1 cellular context compared by ENCODE assay signal in the genomic region with DNA sequence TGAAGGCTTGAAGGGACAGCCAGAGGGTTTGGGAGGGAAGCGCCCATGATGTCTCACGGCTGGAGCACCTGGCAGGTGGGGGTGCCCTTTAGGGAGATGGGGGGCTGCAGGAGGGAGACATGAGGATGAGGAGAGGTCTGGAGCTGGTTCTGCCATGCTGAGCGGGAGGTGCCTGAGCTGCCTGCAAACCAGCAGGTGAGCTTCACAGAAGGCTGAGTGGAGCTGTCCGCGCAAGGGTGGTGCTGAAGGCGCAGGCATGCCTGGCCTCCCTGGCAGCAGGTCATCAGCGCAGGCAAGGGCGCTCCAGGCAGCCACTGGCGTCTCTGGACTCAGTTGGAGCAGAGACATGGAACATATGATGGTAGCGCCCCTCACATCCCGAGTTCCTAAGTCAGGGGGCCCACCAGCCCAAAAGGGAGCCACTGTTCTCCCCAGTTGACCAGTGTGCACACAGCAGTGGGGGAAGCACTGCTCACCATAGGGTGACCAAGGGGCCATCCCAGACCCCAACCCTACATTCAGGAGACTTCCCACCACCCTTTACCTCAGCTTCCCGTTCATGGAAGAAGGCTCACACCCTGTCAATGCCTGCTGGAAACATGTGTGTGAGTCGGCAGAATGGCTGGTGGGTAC.
A peak's percentile ranks its signal among the peaks of the same experiment; 100 is the strongest.
TF ChIP-seq lines count a peak whose summit lies in the region.

No MANE protein-coding gene starts in this region.

TF ChIP-seq in HepG2, 621 proteins besides CTCF, POLR2A, EP300 and RAD21 (continued from another document and continues in another):
- TF ChIP-seq, protein P1, sequence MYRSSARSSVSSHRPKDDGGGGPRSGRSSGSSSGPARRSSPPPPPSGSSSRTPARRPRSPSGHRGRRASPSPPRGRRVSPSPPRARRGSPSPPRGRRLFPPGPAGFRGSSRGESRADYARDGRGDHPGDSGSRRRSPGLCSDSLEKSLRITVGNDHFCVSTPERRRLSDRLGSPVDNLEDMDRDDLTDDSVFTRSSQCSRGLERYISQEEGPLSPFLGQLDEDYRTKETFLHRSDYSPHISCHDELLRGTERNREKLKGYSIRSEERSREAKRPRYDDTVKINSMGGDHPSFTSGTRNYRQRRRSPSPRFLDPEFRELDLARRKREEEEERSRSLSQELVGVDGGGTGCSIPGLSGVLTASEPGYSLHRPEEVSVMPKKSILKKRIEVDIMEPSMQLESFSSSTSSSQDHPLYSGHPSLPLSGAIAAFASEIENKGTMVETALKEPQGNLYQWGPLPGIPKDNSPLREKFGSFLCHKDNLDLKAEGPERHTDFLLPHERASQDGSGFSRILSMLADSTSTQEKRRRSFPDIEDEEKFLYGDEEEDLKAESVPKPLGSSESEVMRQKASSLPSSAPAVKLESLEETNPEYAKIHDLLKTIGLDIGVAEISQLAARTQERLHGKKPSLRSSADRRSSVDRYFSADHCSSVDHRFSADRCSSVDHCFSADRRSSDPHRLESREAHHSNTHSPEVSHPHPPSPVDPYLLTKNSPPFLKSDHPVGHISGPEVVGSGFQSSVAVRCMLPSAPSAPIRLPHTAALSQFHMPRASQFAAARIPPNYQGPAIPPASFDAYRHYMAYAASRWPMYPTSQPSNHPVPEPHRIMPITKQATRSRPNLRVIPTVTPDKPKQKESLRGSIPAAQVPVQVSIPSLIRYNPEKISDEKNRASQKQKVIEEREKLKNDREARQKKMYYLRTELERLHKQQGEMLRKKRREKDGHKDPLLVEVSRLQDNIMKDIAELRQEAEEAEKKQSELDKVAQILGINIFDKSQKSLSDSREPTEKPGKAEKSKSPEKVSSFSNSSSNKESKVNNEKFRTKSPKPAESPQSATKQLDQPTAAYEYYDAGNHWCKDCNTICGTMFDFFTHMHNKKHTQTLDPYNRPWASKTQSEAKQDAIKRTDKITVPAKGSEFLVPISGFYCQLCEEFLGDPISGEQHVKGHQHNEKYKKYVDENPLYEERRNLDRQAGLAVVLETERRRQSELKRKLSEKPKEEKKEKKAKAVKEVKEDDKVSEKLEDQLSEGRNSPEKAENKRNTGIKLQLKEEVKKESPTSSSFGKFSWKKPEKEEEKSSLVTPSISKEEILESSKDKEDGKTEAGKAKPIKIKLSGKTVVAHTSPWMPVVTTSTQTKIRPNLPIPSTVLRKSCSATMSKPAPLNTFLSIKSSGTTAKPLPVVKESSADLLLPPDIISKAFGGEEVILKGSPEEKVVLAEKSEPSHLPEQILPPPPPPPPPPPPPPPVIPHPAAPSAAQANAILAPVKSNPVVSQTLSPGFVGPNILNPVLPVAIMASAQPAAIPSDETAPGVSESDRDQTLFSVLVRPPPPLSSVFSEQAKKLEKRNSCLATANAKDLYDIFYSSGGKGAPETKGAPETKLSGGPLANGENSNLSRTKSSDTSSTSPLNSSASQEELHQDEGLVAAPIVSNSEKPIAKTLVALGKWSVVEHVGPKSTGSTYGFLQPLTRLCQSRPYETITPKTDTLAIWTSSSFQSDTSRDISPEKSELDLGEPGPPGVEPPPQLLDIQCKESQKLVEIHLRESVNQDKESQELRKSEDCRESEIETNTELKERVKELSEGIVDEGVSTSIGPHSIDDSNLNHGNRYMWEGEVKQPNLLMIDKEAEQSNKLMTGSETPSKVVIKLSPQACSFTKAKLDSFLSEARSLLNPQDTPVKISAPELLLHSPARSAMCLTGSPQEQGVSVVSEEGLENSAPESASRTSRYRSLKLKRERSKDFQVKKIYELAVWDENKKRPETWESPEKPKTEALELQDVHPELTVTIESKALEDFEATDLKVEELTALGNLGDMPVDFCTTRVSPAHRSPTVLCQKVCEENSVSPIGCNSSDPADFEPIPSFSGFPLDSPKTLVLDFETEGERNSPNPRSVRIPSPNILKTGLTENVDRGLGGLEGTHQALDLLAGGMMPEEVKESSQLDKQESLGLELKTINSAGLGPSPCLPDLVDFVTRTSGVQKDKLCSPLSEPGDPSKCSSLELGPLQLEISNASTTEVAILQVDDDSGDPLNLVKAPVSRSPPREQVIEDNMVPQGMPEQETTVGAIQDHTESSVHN (CRISPR knock-in tag; IDR thresholded peaks at IDR 0.05) = peak; percentile 96; the same call in 1 of the 2 replicates
- TF ChIP-seq ZNF530 (CRISPR knock-in tag; IDR thresholded peaks at IDR 0.05; ENCODE audit: low read depth) (0 out of 2 replicates have a peak, but pooled peaks have one; percentile 59), FIP1L1 (IDR thresholded peaks at IDR 0.05; ENCODE audit: borderline replicate concordance, insufficient read depth, low read depth, low read length) (no peak), TOE1 (CRISPR knock-in tag; IDR thresholded peaks at IDR 0.05) (peak; percentile 75; the same call in 1 of the 2 replicates), CREB1 (IDR thresholded peaks at IDR 0.05) (no peak), CREB1 (CRISPR knock-in tag; IDR thresholded peaks at IDR 0.05) (no peak), SOX5 (CRISPR knock-in tag; IDR thresholded peaks at IDR 0.05; ENCODE audit: borderline replicate concordance) (peak; percentile 60; the same call in 1 of the 2 replicates), LCORL (IDR thresholded peaks at IDR 0.05) (no peak), LCORL (CRISPR knock-in tag; IDR thresholded peaks at IDR 0.05) (no peak), RELA (CRISPR knock-in tag; IDR thresholded peaks at IDR 0.05) (0 out of 2 replicates have a peak, but pooled peaks have one; percentile 72), FOXJ3 (CRISPR knock-in tag; IDR thresholded peaks at IDR 0.05; ENCODE audit: borderline replicate concordance) (no peak), CEBPG (CRISPR knock-in tag; IDR thresholded peaks at IDR 0.05) (0 out of 2 replicates have a peak, but pooled peaks have one; percentile 29), PHF20 (CRISPR knock-in tag; IDR thresholded peaks at IDR 0.05) (0 out of 2 replicates have a peak, but pooled peaks have one; percentile 29), NPAS2 (CRISPR knock-in tag; IDR thresholded peaks at IDR 0.05; ENCODE audit: borderline replicate concordance) (no peak), THAP11 (CRISPR knock-in tag; IDR thresholded peaks at IDR 0.05) (peak; percentile 71; the same call in 1 of the 2 replicates), ZNF563 (CRISPR knock-in tag; IDR thresholded peaks at IDR 0.05) (peak; percentile 95; the same call in 1 of the 2 replicates), SOX13 (IDR thresholded peaks at IDR 0.05) (no peak), SOX13 (CRISPR knock-in tag; conservative IDR thresholded peaks at IDR 0.05 in 1 of 2, IDR thresholded peaks at IDR 0.05 in 1 of 2) (peak in 1 of 2 experiments; percentile 73; a peak in 2 of 4 replicates), ZMYM2 (CRISPR knock-in tag; IDR thresholded peaks at IDR 0.05) (no peak), SP2 (CRISPR knock-in tag; IDR thresholded peaks at IDR 0.05) (no peak)
- TF ChIP-seq, protein P2, sequence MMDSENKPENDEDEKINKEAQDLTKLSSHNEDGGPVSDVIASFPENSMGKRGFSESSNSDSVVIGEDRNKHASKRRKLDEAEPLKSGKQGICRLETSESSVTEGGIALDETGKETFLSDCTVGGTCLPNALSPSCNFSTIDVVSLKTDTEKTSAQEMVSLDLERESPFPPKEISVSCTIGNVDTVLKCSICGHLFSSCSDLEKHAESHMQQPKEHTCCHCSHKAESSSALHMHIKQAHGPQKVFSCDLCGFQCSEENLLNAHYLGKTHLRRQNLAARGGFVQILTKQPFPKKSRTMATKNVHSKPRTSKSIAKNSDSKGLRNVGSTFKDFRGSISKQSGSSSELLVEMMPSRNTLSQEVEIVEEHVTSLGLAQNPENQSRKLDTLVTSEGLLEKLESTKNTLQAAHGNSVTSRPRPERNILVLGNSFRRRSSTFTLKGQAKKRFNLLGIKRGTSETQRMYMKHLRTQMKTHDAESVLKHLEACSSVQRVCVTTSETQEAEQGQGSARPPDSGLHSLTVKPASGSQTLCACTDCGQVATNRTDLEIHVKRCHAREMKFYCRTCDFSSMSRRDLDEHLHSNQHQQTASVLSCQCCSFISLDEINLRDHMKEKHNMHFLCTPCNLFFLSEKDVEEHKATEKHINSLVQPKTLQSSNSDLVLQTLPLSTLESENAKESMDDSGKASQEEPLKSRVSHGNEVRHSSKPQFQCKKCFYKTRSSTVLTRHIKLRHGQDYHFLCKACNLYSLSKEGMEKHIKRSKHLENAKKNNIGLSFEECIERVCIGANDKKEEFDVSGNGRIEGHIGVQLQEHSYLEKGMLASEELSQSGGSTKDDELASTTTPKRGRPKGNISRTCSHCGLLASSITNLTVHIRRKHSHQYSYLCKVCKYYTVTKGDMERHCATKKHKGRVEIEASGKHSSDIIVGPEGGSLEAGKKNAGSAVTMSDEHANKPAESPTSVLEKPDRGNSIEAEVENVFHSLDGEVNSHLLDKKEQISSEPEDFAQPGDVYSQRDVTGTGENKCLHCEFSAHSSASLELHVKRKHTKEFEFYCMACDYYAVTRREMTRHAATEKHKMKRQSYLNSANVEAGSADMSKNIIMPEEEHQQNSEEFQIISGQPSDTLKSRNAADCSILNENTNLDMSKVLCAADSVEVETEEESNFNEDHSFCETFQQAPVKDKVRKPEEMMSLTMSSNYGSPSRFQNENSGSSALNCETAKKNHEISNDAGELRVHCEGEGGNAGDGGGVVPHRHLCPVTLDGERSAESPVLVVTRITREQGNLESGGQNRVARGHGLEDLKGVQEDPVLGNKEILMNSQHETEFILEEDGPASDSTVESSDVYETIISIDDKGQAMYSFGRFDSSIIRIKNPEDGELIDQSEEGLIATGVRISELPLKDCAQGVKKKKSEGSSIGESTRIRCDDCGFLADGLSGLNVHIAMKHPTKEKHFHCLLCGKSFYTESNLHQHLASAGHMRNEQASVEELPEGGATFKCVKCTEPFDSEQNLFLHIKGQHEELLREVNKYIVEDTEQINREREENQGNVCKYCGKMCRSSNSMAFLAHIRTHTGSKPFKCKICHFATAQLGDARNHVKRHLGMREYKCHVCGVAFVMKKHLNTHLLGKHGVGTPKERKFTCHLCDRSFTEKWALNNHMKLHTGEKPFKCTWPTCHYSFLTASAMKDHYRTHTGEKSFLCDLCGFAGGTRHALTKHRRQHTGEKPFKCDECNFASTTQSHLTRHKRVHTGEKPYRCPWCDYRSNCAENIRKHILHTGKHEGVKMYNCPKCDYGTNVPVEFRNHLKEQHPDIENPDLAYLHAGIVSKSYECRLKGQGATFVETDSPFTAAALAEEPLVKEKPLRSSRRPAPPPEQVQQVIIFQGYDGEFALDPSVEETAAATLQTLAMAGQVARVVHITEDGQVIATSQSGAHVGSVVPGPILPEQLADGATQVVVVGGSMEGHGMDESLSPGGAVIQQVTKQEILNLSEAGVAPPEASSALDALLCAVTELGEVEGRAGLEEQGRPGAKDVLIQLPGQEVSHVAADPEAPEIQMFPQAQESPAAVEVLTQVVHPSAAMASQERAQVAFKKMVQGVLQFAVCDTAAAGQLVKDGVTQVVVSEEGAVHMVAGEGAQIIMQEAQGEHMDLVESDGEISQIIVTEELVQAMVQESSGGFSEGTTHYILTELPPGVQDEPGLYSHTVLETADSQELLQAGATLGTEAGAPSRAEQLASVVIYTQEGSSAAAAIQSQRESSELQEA (CRISPR knock-in tag; IDR thresholded peaks at IDR 0.05; ENCODE audit: not compliant biosample characterization) = peak; percentile 31
- TF ChIP-seq, protein P3, sequence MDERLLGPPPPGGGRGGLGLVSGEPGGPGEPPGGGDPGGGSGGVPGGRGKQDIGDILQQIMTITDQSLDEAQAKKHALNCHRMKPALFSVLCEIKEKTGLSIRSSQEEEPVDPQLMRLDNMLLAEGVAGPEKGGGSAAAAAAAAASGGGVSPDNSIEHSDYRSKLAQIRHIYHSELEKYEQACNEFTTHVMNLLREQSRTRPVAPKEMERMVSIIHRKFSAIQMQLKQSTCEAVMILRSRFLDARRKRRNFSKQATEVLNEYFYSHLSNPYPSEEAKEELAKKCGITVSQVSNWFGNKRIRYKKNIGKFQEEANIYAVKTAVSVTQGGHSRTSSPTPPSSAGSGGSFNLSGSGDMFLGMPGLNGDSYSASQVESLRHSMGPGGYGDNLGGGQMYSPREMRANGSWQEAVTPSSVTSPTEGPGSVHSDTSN (CRISPR knock-in tag; IDR thresholded peaks at IDR 0.05) = no peak
- TF ChIP-seq, protein P4, sequence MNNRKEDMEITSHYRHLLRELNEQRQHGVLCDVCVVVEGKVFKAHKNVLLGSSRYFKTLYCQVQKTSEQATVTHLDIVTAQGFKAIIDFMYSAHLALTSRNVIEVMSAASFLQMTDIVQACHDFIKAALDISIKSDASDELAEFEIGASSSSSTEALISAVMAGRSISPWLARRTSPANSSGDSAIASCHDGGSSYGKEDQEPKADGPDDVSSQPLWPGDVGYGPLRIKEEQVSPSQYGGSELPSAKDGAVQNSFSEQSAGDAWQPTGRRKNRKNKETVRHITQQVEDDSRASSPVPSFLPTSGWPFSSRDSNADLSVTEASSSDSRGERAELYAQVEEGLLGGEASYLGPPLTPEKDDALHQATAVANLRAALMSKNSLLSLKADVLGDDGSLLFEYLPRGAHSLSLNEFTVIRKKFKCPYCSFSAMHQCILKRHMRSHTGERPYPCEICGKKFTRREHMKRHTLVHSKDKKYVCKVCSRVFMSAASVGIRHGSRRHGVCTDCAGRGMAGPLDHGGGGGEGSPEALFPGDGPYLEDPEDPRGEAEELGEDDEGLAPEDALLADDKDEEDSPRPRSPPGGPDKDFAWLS (CRISPR knock-in tag; IDR thresholded peaks at IDR 0.05; ENCODE audit: borderline replicate concordance) = no peak
- TF ChIP-seq, protein P5, sequence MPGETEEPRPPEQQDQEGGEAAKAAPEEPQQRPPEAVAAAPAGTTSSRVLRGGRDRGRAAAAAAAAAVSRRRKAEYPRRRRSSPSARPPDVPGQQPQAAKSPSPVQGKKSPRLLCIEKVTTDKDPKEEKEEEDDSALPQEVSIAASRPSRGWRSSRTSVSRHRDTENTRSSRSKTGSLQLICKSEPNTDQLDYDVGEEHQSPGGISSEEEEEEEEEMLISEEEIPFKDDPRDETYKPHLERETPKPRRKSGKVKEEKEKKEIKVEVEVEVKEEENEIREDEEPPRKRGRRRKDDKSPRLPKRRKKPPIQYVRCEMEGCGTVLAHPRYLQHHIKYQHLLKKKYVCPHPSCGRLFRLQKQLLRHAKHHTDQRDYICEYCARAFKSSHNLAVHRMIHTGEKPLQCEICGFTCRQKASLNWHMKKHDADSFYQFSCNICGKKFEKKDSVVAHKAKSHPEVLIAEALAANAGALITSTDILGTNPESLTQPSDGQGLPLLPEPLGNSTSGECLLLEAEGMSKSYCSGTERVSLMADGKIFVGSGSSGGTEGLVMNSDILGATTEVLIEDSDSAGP (CRISPR knock-in tag; IDR thresholded peaks at IDR 0.05; ENCODE audit: borderline replicate concordance) = peak; percentile 73
- TF ChIP-seq, protein P6, sequence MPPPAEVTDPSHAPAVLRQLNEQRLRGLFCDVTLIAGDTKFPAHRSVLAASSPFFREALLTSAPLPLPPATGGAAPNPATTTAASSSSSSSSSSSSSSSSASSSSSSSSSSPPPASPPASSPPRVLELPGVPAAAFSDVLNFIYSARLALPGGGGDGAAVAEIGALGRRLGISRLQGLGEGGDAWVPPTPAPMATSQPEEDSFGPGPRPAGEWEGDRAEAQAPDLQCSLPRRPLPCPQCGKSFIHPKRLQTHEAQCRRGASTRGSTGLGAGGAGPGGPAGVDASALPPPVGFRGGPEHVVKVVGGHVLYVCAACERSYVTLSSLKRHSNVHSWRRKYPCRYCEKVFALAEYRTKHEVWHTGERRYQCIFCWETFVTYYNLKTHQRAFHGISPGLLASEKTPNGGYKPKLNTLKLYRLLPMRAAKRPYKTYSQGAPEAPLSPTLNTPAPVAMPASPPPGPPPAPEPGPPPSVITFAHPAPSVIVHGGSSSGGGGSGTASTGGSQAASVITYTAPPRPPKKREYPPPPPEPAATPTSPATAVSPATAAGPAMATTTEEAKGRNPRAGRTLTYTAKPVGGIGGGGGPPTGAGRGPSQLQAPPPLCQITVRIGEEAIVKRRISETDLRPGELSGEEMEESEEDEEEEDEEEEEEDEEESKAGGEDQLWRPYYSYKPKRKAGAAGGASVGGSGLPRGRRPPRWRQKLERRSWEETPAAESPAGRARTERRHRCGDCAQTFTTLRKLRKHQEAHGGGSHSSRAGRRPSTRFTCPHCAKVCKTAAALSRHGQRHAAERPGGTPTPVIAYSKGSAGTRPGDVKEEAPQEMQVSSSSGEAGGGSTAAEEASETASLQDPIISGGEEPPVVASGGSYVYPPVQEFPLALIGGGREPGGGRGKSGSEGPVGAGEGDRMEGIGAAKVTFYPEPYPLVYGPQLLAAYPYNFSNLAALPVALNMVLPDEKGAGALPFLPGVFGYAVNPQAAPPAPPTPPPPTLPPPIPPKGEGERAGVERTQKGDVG (CRISPR knock-in tag; IDR thresholded peaks at IDR 0.05; ENCODE audit: borderline replicate concordance) = 0 out of 2 replicates have a peak, but pooled peaks have one; percentile 28
